ENCODE assay signal across 26 cellular contexts in the genomic region with DNA sequence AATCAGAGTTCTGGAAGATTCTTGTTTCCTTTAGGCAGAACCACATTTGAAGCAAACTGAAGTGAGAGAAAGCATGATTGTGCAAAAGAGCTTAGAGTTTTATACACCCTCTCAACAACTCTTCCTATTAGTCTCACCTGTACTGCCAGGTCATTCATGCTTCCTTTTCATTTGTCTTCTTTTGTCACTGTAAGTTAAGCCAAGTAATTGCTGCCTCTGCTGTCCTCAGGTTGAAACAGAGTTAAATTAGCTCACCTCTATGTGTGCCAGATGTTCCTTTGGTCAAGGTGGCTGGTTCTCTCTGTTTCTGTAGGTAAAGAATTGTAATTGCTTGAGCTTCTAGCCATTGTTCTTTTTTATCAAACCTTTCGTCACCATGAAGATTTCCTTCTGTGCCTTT. TPM values are rescaled to one million over a fixed set of nuclear protein-coding genes. Genes with fewer than 3 reads are reported as not detected.
"Had no signal": no experiment of that assay in that cellular context is flagged by ENCODE, and none has a peak within 500 bp of the region (broad histone marks: within the 10 kb centered on the region; RNA-seq: fewer than 3 reads in every experiment).

No MANE protein-coding gene starts in this region.

- H3K27ac Mint-ChIP-seq: activated B cell treated with CpG ODN at 0.5 μM for 24 hours; activated CD4-positive, alpha-beta T cell treated with anti-CD3 and anti-CD28 coated beads, Interleukin-2, amount 10 ng/mL, durations not matched to agents 24 days and 14 days; activated CD8-positive, alpha-beta memory T cell treated with anti-CD3 and anti-CD28 coated beads, Interleukin-2, amount 10 ng/mL, durations not matched to agents 7 days and 5 days; activated naive CD4-positive, alpha-beta T cell treated with anti-CD3 and anti-CD28 coated beads, Interleukin-2, amount 50 U/mL, for 72 hours; activated naive CD8-positive, alpha-beta T cell treated with anti-CD3 and anti-CD28 coated beads, Interleukin-2, amount 50 U/mL, for 24 hours; activated T-cell treated with anti-CD3 and anti-CD28 coated beads, Interleukin-2, amount 50 U/mL, for 24 hours; activated T-helper 1 cell treated with anti-CD3 and anti-CD28 coated beads, Interleukin-12 subunit alpha, Interleukin-12 subunit beta, Interleukin-2, Interleukin-4 antibody, amounts not matched to agents 30 ng/mL and 10 ng/mL and 1 ng/mL, durations not matched to agents 14 hours and 24 hours and 36 hours; T-helper 17 cell had no signal

- DNase-seq: activated B cell treated with CpG ODN at 0.5 μM for 24 hours; activated CD4-positive, alpha-beta T cell treated with anti-CD3 and anti-CD28 coated beads for 1 hour; activated CD4-positive, alpha-beta T cell treated with anti-CD3 and anti-CD28 coated beads, Interleukin-2, amount 10 ng/mL, durations not matched to agents 24 days and 14 days; activated CD4-positive, alpha-beta T cell treated with anti-CD3 and anti-CD28 coated beads, Interleukin-2, amount 50 U/mL, for 48 hours; activated CD8-positive, alpha-beta memory T cell treated with anti-CD3 and anti-CD28 coated beads, Interleukin-2, amount 10 ng/mL, durations not matched to agents 7 days and 5 days; activated effector memory CD4-positive, alpha-beta T cell treated with anti-CD3 and anti-CD28 coated beads, Interleukin-2, amount 50 U/mL, for 16 hours; activated naive CD4-positive, alpha-beta T cell treated with Interleukin-2 at 50 U/mL for 16 hours; activated naive CD8-positive, alpha-beta T cell treated with anti-CD3 and anti-CD28 coated beads, Interleukin-2, amount 50 U/mL, for 24 hours; activated T-cell treated with anti-CD3 and anti-CD28 coated beads, Interleukin-2, amount 50 U/mL, for 24 hours; amniotic stem cell; body of pancreas; central memory CD4-positive, alpha-beta T cell; NCI-H1092; NCI-H1436; NCI-H1694 treated with DMSO at 0.1 percent for 48 hours; NCI-H2029 treated with DMSO at 0.1 percent for 48 hours; NCI-H446 treated with DMSO at 0.1 percent for 48 hours; NCI-H526 treated with DMSO at 0.1 percent for 48 hours; SIG-M5; T-helper 17 cell; T-helper 9 cell had no signal

- H3K36me3 ChIP-seq: ascending aorta had no signal

- H3K4me3 ChIP-seq: ascending aorta, body of pancreas had no signal

- H3K27me3 ChIP-seq: ascending aorta, body of pancreas had no signal

- H3K4me3 Mint-ChIP-seq: activated B cell treated with CpG ODN at 0.5 μM for 24 hours; activated CD4-positive, alpha-beta T cell treated with anti-CD3 and anti-CD28 coated beads, Interleukin-2, amount 10 ng/mL, durations not matched to agents 24 days and 14 days; activated CD8-positive, alpha-beta memory T cell treated with anti-CD3 and anti-CD28 coated beads, Interleukin-2, amount 10 ng/mL, durations not matched to agents 7 days and 5 days; activated naive CD8-positive, alpha-beta T cell treated with anti-CD3 and anti-CD28 coated beads, Interleukin-2, amount 50 U/mL, for 24 hours; activated T-cell treated with anti-CD3 and anti-CD28 coated beads, Interleukin-2, amount 50 U/mL, for 24 hours; activated T-helper 1 cell treated with anti-CD3 and anti-CD28 coated beads, Interleukin-12 subunit alpha, Interleukin-12 subunit beta, Interleukin-2, Interleukin-4 antibody, amounts not matched to agents 30 ng/mL and 10 ng/mL and 1 ng/mL, durations not matched to agents 14 hours and 24 hours and 36 hours; T-helper 17 cell had no signal

- H3K36me3 Mint-ChIP-seq: activated CD8-positive, alpha-beta memory T cell treated with anti-CD3 and anti-CD28 coated beads, Interleukin-2, amount 10 ng/mL, durations not matched to agents 7 days and 5 days; activated naive CD4-positive, alpha-beta T cell treated with anti-CD3 and anti-CD28 coated beads, Interleukin-2, amount 50 U/mL, for 72 hours had no signal

- H3K27me3 Mint-ChIP-seq: activated B cell treated with CpG ODN at 0.5 μM for 24 hours; activated CD8-positive, alpha-beta memory T cell treated with anti-CD3 and anti-CD28 coated beads, Interleukin-2, amount 10 ng/mL, durations not matched to agents 7 days and 5 days; activated naive CD8-positive, alpha-beta T cell treated with anti-CD3 and anti-CD28 coated beads, Interleukin-2, amount 50 U/mL, for 24 hours; activated T-cell treated with anti-CD3 and anti-CD28 coated beads, Interleukin-2, amount 50 U/mL, for 24 hours; T-helper 17 cell had no signal

- H3K4me1 Mint-ChIP-seq: activated B cell treated with CpG ODN at 0.5 μM for 24 hours; activated CD4-positive, alpha-beta T cell treated with anti-CD3 and anti-CD28 coated beads, Interleukin-2, amount 10 ng/mL, durations not matched to agents 24 days and 14 days; activated CD8-positive, alpha-beta memory T cell treated with anti-CD3 and anti-CD28 coated beads, Interleukin-2, amount 10 ng/mL, durations not matched to agents 7 days and 5 days; activated naive CD8-positive, alpha-beta T cell treated with anti-CD3 and anti-CD28 coated beads, Interleukin-2, amount 50 U/mL, for 24 hours; T-helper 17 cell had no signal

- H3K4me1 ChIP-seq: ascending aorta, body of pancreas had no signal

- H3K9me3 Mint-ChIP-seq: activated B cell treated with CpG ODN at 0.5 μM for 24 hours; activated CD4-positive, alpha-beta T cell treated with anti-CD3 and anti-CD28 coated beads, Interleukin-2, amount 10 ng/mL, durations not matched to agents 24 days and 14 days; activated naive CD4-positive, alpha-beta T cell treated with anti-CD3 and anti-CD28 coated beads, Interleukin-2, amount 50 U/mL, for 72 hours; activated naive CD8-positive, alpha-beta T cell treated with anti-CD3 and anti-CD28 coated beads, Interleukin-2, amount 50 U/mL, for 24 hours; activated T-cell treated with anti-CD3 and anti-CD28 coated beads, Interleukin-2, amount 50 U/mL, for 24 hours; activated T-helper 1 cell treated with anti-CD3 and anti-CD28 coated beads, Interleukin-12 subunit alpha, Interleukin-12 subunit beta, Interleukin-2, Interleukin-4 antibody, amounts not matched to agents 30 ng/mL and 10 ng/mL and 1 ng/mL, durations not matched to agents 14 hours and 24 hours and 36 hours had no signal

- ATAC-seq: activated CD8-positive, alpha-beta memory T cell treated with anti-CD3 and anti-CD28 coated beads, Interleukin-2, amount 10 ng/mL, durations not matched to agents 7 days and 5 days; activated naive CD4-positive, alpha-beta T cell treated with anti-CD3 and anti-CD28 coated beads, Interleukin-2, amount 50 U/mL, for 72 hours; activated naive CD8-positive, alpha-beta T cell treated with anti-CD3 and anti-CD28 coated beads, Interleukin-2, amount 50 U/mL, for 24 hours; body of pancreas; T-helper 17 cell had no signal

- H3K9me3 ChIP-seq: ascending aorta, body of pancreas had no signal

- H3K27ac ChIP-seq: ascending aorta, body of pancreas had no signal

RNA-seq across cellular contexts. Expression of gene HPGD, which starts 41.1 kb away (rescaled TPM):
- total RNA-seq: activated B cell treated with CpG ODN at 0.5 μM for 24 hours, chondrocyte, LHCN-M2 had no signal
